Comparison of ENCODE assay signal across 8 cellular contexts in the genomic region with DNA sequence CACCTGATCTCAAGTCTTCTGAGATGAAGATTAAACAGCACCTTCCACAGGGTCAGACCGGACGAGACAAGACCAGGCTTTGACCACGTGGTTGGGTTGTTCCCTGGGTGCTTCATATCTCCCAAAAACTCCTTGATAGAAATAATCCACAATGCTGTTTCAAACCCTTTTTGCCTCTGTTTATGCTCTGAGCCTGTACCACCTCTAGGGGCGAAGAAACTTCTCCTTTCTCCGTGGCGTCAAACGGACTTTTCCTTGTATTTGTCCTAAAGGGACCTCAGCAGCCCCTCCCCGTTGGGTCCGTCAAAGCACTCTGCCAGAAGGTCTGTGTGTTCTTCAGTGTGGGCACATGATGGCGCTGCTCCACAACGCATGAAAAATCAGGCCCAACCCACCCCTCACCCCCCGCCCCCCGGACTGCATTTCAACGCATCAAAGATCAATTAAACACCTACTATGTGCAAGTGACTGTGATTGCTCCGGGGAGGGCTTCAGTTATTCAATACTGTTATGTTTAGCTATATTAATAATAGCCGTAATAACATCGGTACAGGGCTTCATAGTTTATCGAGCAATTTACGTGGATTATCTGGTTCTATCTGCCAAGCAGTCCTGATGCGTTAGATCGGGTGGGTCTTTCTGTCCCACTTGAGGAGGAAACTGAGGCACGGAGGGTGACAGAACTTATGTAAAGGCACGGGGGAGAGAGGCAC. TPM values are rescaled to one million over a fixed set of nuclear protein-coding genes. Genes with fewer than 3 reads are reported as not detected.
DNase-seq lines count a peak whose midpoint lies in the region; ATAC-seq, FAIRE-seq and TF ChIP-seq lines count a peak whose summit lies in the region.

No MANE protein-coding gene starts in this region.

- DNase-seq in DMS 273 (lab: John Stamatoyannopoulos, UW; ENCODE audit: unreplicated experiment) (peak; percentile 81), HTR-8/SVneo (ENCODE audit: insufficient read length, low spot score) (peak; percentile 53), RKO (ENCODE audit: low spot score) (peak; percentile 78), brain microvascular endothelial cell (peak; percentile 24), kidney tubule cell (ENCODE audit: low spot score) (peak; percentile 51), thyroid gland (peak; percentile 26 to 34)

- H3K4me3 ChIP-seq in brain microvascular endothelial cell (ENCODE audit: low read depth, low read length) (no peak overlapping the region), thyroid gland (replicated peaks in 1 of 3) (no peak overlapping the region)

- H3K27ac ChIP-seq in brain microvascular endothelial cell (no peak overlapping the region), thyroid gland (no peak overlapping the region)

- H3K36me3 ChIP-seq in brain microvascular endothelial cell (replicated peaks) (no peaks in the 10 kb centered on the region), thyroid gland (no peaks in the 10 kb centered on the region)

- WGBS in thyroid gland, 2 donors, result 25 to 30% methylated on average over 23 of the region's 23 CpGs

- no peaks in the 10 kb centered on the region for H3K9me3 ChIP-seq in thyroid gland

- no peaks in the 10 kb centered on the region for H3K4me1 ChIP-seq in thyroid gland

- TF ChIP-seq CTCF in brain microvascular endothelial cell (IDR thresholded peaks at IDR 0.05; ENCODE audit: low read depth, low read length, missing control alignments) (peak; percentile 71), thyroid gland (IDR thresholded peaks at IDR 0.05) (peak in 5 of 6 experiments; percentile 15 to 51 (median 26))

- H3K27me3 ChIP-seq in brain microvascular endothelial cell (replicated peaks), result peaks cover 6% of the 10 kb centered on the region
- no peaks in the 10 kb centered on the region for H3K27me3 ChIP-seq in thyroid gland

- TF ChIP-seq POLR2A in thyroid gland (IDR thresholded peaks at IDR 0.05), result no peak

- intact Hi-C loops in thyroid gland (cut with DNase I), result loop anchor here (5.0 to 10.0 kb wide), 2 partner anchors 239 to 311 kb away; no protein-coding TSS in a partner anchor

- in situ Hi-C loops in brain microvascular endothelial cell (cut with HindIII; ENCODE audit: low pct_ligation_motif_present, low sequenced_read_pairs), result no loop called here

- ATAC-seq in HG03045 (IDR thresholded peaks at IDR 0.05; ENCODE audit: unreplicated experiment) (no peak), GM21390 (IDR thresholded peaks at IDR 0.05; ENCODE audit: unreplicated experiment) (no peak)

- no peak for FAIRE-seq in HTR-8/SVneo (lab: Jason Lieb, UNC)

RNA-seq across cellular contexts. Expression of gene EIF3D, which starts 17.3 kb away (rescaled TPM):
- total RNA-seq in thyroid gland, result 100 to 1,000 TPM; 213 to 427 (median 309) TPM

RNA-seq across cellular contexts. Expression of gene FOXRED2, which starts 39.4 kb away (rescaled TPM):
- 10 to 100 TPM in 2 of 4 donors, 1 to 10 TPM in 2; 5.9 to 12.8 (median 9.4) TPM for total RNA-seq in thyroid gland

Comparison
In these comparisons a context has a peak if more than half of its experiments do, and no peak if none do; other contexts are left out.
1. DNase-seq: peak in every context shown above with its lines; median percentile 81 in DMS 273; 78 in RKO; 53 in HTR-8/SVneo; 51 in kidney tubule cell; 30 in thyroid gland; 24 in brain microvascular endothelial cell.